12 cellular contexts compared by ENCODE assay signal in the genomic region with DNA sequence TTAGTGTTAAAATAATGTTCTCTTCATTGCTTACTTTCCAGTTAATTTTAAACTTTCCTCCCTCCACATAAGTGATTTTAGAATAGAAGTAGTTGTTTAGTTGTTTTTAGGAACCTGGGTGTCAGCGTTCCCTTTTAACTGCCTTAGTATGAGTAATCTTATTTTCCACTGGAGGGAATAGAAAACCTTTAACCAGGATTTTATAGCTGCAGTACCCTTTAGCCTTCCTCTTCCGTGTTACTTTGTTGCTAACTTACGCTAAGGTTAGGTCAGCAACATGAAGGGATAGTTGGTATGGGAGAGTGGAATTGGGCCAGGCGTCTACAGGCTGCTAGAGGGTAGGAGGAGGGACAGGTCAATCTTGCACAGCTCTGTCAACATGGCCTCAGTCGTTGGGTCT. TPM values are rescaled to one million over a fixed set of nuclear protein-coding genes. Genes with fewer than 3 reads are reported as not detected.
A peak's percentile ranks its signal among the peaks of the same experiment; 100 is the strongest.
DNase-seq lines count a peak whose midpoint lies in the region; ATAC-seq and TF ChIP-seq lines count a peak whose summit lies in the region.
"Had no signal": no experiment of that assay in that cellular context is flagged by ENCODE, and none has a peak within 500 bp of the region (broad histone marks: within the 10 kb centered on the region; RNA-seq: fewer than 3 reads in every experiment).

No MANE protein-coding gene starts in this region.

- peak overlapping the region; percentile 28 for H3K27ac ChIP-seq in CD4-positive, alpha-beta memory T cell (ENCODE audit: low read depth, low read length)
- H3K27ac ChIP-seq in HUES48 (ENCODE audit: low read depth, low read length) (peak overlapping the region; percentile 9), upper lobe of right lung (no peak overlapping the region)
- H3K27ac ChIP-seq: esophagus muscularis mucosa had no signal

- no peaks in the 10 kb centered on the region for H3K27me3 Mint-ChIP-seq in CD4-positive, alpha-beta memory T cell
- no peaks in the 10 kb centered on the region for H3K27me3 Mint-ChIP-seq in brain
- no peaks in the 10 kb centered on the region for H3K27me3 Mint-ChIP-seq in naive B cell

- peaks cover 17 to 34% (median 26%) of the 10 kb centered on the region in 4 donors for H3K4me1 Mint-ChIP-seq in CD4-positive, alpha-beta memory T cell
- H3K4me1 Mint-ChIP-seq in brain: peaks cover 7% of the 10 kb centered on the region
- H3K4me1 Mint-ChIP-seq in naive B cell: peaks cover 15 to 27% (median 22%) of the 10 kb centered on the region in 3 donors

- peaks cover 0 to 15% of the 10 kb centered on the region in 2 donors for H3K36me3 Mint-ChIP-seq in CD4-positive, alpha-beta memory T cell
- H3K36me3 Mint-ChIP-seq in brain (peaks cover 54% of the 10 kb centered on the region), naive B cell (no peaks in the 10 kb centered on the region)

- H3K36me3 ChIP-seq in CD4-positive, alpha-beta memory T cell (ENCODE audit: insufficient read depth, low read length): no peaks in the 10 kb centered on the region
- H3K36me3 ChIP-seq in HUES48 (ENCODE audit: control insufficient read depth, insufficient read depth, low read length) (peaks cover 90% of the 10 kb centered on the region), upper lobe of right lung (no peaks in the 10 kb centered on the region)

- ATAC-seq in naive B cell (ENCODE audit: low read depth in 2 of 2) (no peak), upper lobe of right lung (no peak), HG03442 (IDR thresholded peaks at IDR 0.05; ENCODE audit: unreplicated experiment) (no peak)

- TF ChIP-seq CTCF in brain (conservative IDR thresholded peaks at IDR 0.05): no peak
- no peak for TF ChIP-seq CTCF in upper lobe of right lung (IDR thresholded peaks at IDR 0.05)

- DNase-seq in CD4-positive, alpha-beta memory T cell: no peak
- DNase-seq in naive B cell (no peak), NCI-H2081 treated with DMSO at 0.1 percent for 48 hours (lab: John Stamatoyannopoulos, UW) (no peak), cerebellar nuclear complex (lab: John Stamatoyannopoulos, UW) (no peak), upper lobe of right lung (no peak)
- DNase-seq: NCI-H2227 treated with DMSO at 0.1 percent for 48 hours, substantia nigra had no signal

- POLR2A ChIA-PET in CD4-positive, alpha-beta memory T cell (lab: Charles Lee; ENCODE audit: partially characterized antibody): interaction anchor here (0.7 to 2.8 kb wide), 3 partner anchors 9 to 133 kb away, joined by 3 to 8 read pairs (median 4); a partner anchor contains a TSS

- H3K9me3 Mint-ChIP-seq in CD4-positive, alpha-beta memory T cell: no peaks in the 10 kb centered on the region
- H3K9me3 Mint-ChIP-seq in brain: no peaks in the 10 kb centered on the region
- no peaks in the 10 kb centered on the region for H3K9me3 Mint-ChIP-seq in naive B cell

- no peak overlapping the region for H3K4me3 ChIP-seq in CD4-positive, alpha-beta memory T cell (ENCODE audit: low read length in 2 of 2)
- H3K4me3 ChIP-seq in HUES48 (ENCODE audit: low read depth, low read length): no peak overlapping the region
- H3K4me3 ChIP-seq in upper lobe of right lung: no peak overlapping the region
- H3K4me3 ChIP-seq: esophagus muscularis mucosa, right atrium auricular region had no signal

- H3K9me3 ChIP-seq in CD4-positive, alpha-beta memory T cell (ENCODE audit: control insufficient read depth in 1 of 2, low read length in 2 of 2): no peaks in the 10 kb centered on the region
- no peaks in the 10 kb centered on the region for H3K9me3 ChIP-seq in HUES48 (ENCODE audit: control insufficient read depth, insufficient read depth, low read length)
- no peaks in the 10 kb centered on the region for H3K9me3 ChIP-seq in upper lobe of right lung
- H3K9me3 ChIP-seq: esophagus muscularis mucosa, right atrium auricular region had no signal

- no peaks in the 10 kb centered on the region for H3K27me3 ChIP-seq in CD4-positive, alpha-beta memory T cell (ENCODE audit: insufficient read depth, low read length)
- H3K27me3 ChIP-seq in HUES48 (ENCODE audit: control insufficient read depth, insufficient read depth, low read length) (0 out of 2 replicates have a peak, but pooled peaks cover 2% of the 10 kb centered on the region), upper lobe of right lung (no peaks in the 10 kb centered on the region)
- H3K27me3 ChIP-seq: esophagus muscularis mucosa, right atrium auricular region had no signal

- H3K27ac Mint-ChIP-seq in CD4-positive, alpha-beta memory T cell: peak overlapping the region; percentile 64 to 96 (median 93)
- H3K27ac Mint-ChIP-seq in brain: peak overlapping the region in 3 of 5 experiments; percentile 15 to 75 (median 60)
- peak overlapping the region in 5 of 6 donors; percentile 24 to 93 (median 66) for H3K27ac Mint-ChIP-seq in naive B cell

- CTCF ChIA-PET in CD4-positive, alpha-beta memory T cell (lab: Charles Lee; ENCODE audit: partially characterized antibody): interaction anchor here (1.2 to 3.9 kb wide), 4 partner anchors 13 to 164 kb away, joined by 3 to 35 read pairs (median 5); no protein-coding TSS in a partner anchor

- no peak overlapping the region for H3K9ac ChIP-seq in HUES48 (ENCODE audit: low read depth, low read length)

- intact Hi-C loops in CD4-positive, alpha-beta memory T cell (cut with micrococcal nuclease): no loop called here
- intact Hi-C loops in upper lobe of right lung (cut with DNase I): no loop called here

- H3K4me3 Mint-ChIP-seq in CD4-positive, alpha-beta memory T cell: no peak overlapping the region
- no peak overlapping the region for H3K4me3 Mint-ChIP-seq in brain
- peak overlapping the region in 1 of 8 donors; percentile 22 for H3K4me3 Mint-ChIP-seq in naive B cell

- H3K4me1 ChIP-seq in CD4-positive, alpha-beta memory T cell (ENCODE audit: insufficient read depth, low read length): peaks cover 23% of the 10 kb centered on the region
- H3K4me1 ChIP-seq in HUES48 (ENCODE audit: control insufficient read depth, insufficient read depth, low read length): 0 out of 2 replicates have a peak, but pooled peaks cover 7% of the 10 kb centered on the region
- H3K4me1 ChIP-seq in upper lobe of right lung: no peaks in the 10 kb centered on the region
- H3K4me1 ChIP-seq: right atrium auricular region had no signal

RNA-seq across cellular contexts. Expression of a gene that starts 31.5 kb away (rescaled TPM):
- 10 to 100 TPM; 28.0 to 29.7 TPM for total RNA-seq in CD4-positive, alpha-beta memory T cell
- polyA plus RNA-seq in CD4-positive, alpha-beta memory T cell: 10 to 100 TPM; 49.9 to 74.7 TPM
- polyA plus RNA-seq in brain (ENCODE audit: insufficient read depth, low read depth, low replicate concordance) (147 TPM), naive B cell (ENCODE audit: low read depth in 6 of 6) (10 to 100 TPM; 42.9 to 84.6 (median 49.6) TPM)
- 53.4 TPM for total RNA-seq in upper lobe of right lung
